Comparison of ENCODE assay signal across 18 cellular contexts in genomic region chr7:156127166-156128134, GRCh38.
"Had no signal": no experiment of that assay in that cellular context is flagged by ENCODE, and none has a peak within 500 bp of the region (broad histone marks: within the 10 kb centered on the region; RNA-seq: fewer than 3 reads in every experiment).

No MANE protein-coding gene starts in this region.

- H3K4me3 ChIP-seq: body of pancreas, pancreas, spleen, thoracic aorta, upper lobe of left lung had no signal

- H3K27me3 ChIP-seq: body of pancreas, neutrophil, pancreas, upper lobe of left lung had no signal

- H3K9me3 ChIP-seq: body of pancreas, neutrophil, pancreas, thoracic aorta, upper lobe of left lung had no signal

- H3K27ac ChIP-seq: body of pancreas, neutrophil, pancreas, spleen, thoracic aorta, upper lobe of left lung had no signal

- DNase-seq: activated CD4-positive, alpha-beta memory T cell treated with anti-CD3 and anti-CD28 coated beads, Interleukin-2, amount 10 ng/mL, durations not matched to agents 7 days and 5 days; activated CD4-positive, alpha-beta T cell treated with anti-CD3 and anti-CD28 coated beads for 36 hours; activated CD8-positive, alpha-beta memory T cell treated with anti-CD3 and anti-CD28 coated beads, Interleukin-2, amount 10 ng/mL, durations not matched to agents 7 days and 5 days; activated naive CD8-positive, alpha-beta T cell treated with anti-CD3 and anti-CD28 coated beads for 36 hours; amygdala; body of pancreas; effector memory CD8-positive, alpha-beta T cell; foreskin melanocyte; hypothalamus; kidney glomerular epithelial cell; naive thymus-derived CD8-positive, alpha-beta T cell; pancreas; spleen; stimulated activated naive B cell treated with anti-CD40 and anti-IgM and Interleukin-4, amounts not matched to agents 10 μg/mL and 1 μg/mL and 100 μg/mL, for 72 hours; upper lobe of left lung had no signal

- H3K27me3 Mint-ChIP-seq: activated CD4-positive, alpha-beta memory T cell treated with anti-CD3 and anti-CD28 coated beads, Interleukin-2, amount 10 ng/mL, durations not matched to agents 7 days and 5 days; activated CD8-positive, alpha-beta memory T cell treated with anti-CD3 and anti-CD28 coated beads, Interleukin-2, amount 10 ng/mL, durations not matched to agents 7 days and 5 days; activated naive CD8-positive, alpha-beta T cell treated with anti-CD3 and anti-CD28 coated beads for 36 hours; naive thymus-derived CD8-positive, alpha-beta T cell had no signal

- H3K36me3 Mint-ChIP-seq: activated CD8-positive, alpha-beta memory T cell treated with anti-CD3 and anti-CD28 coated beads, Interleukin-2, amount 10 ng/mL, durations not matched to agents 7 days and 5 days; activated naive CD8-positive, alpha-beta T cell treated with anti-CD3 and anti-CD28 coated beads for 36 hours; naive thymus-derived CD8-positive, alpha-beta T cell; stimulated activated naive B cell treated with anti-CD40 and anti-IgM and Interleukin-4, amounts not matched to agents 10 μg/mL and 1 μg/mL and 100 μg/mL, for 72 hours had no signal

- H3K27ac Mint-ChIP-seq: activated CD4-positive, alpha-beta memory T cell treated with anti-CD3 and anti-CD28 coated beads, Interleukin-2, amount 10 ng/mL, durations not matched to agents 7 days and 5 days; activated CD4-positive, alpha-beta T cell treated with anti-CD3 and anti-CD28 coated beads for 36 hours; activated CD8-positive, alpha-beta memory T cell treated with anti-CD3 and anti-CD28 coated beads, Interleukin-2, amount 10 ng/mL, durations not matched to agents 7 days and 5 days; activated naive CD8-positive, alpha-beta T cell treated with anti-CD3 and anti-CD28 coated beads for 36 hours; effector memory CD8-positive, alpha-beta T cell; stimulated activated naive B cell treated with anti-CD40 and anti-IgM and Interleukin-4, amounts not matched to agents 10 μg/mL and 1 μg/mL and 100 μg/mL, for 72 hours; WTC11 had no signal

- H3K4me1 ChIP-seq: body of pancreas, pancreas, spleen, upper lobe of left lung had no signal

- H3K4me3 Mint-ChIP-seq: activated CD4-positive, alpha-beta memory T cell treated with anti-CD3 and anti-CD28 coated beads, Interleukin-2, amount 10 ng/mL, durations not matched to agents 7 days and 5 days; activated CD4-positive, alpha-beta T cell treated with anti-CD3 and anti-CD28 coated beads for 36 hours; activated CD8-positive, alpha-beta memory T cell treated with anti-CD3 and anti-CD28 coated beads, Interleukin-2, amount 10 ng/mL, durations not matched to agents 7 days and 5 days; activated naive CD8-positive, alpha-beta T cell treated with anti-CD3 and anti-CD28 coated beads for 36 hours; effector memory CD8-positive, alpha-beta T cell; naive thymus-derived CD8-positive, alpha-beta T cell; stimulated activated naive B cell treated with anti-CD40 and anti-IgM and Interleukin-4, amounts not matched to agents 10 μg/mL and 1 μg/mL and 100 μg/mL, for 72 hours; WTC11 had no signal

- H3K9me3 Mint-ChIP-seq: activated CD4-positive, alpha-beta memory T cell treated with anti-CD3 and anti-CD28 coated beads, Interleukin-2, amount 10 ng/mL, durations not matched to agents 7 days and 5 days; activated naive CD8-positive, alpha-beta T cell treated with anti-CD3 and anti-CD28 coated beads for 36 hours; effector memory CD8-positive, alpha-beta T cell; naive thymus-derived CD8-positive, alpha-beta T cell had no signal

- H3K36me3 ChIP-seq: neutrophil, pancreas, spleen, thoracic aorta, upper lobe of left lung had no signal

- H3K4me1 Mint-ChIP-seq: activated CD4-positive, alpha-beta memory T cell treated with anti-CD3 and anti-CD28 coated beads, Interleukin-2, amount 10 ng/mL, durations not matched to agents 7 days and 5 days; activated CD4-positive, alpha-beta T cell treated with anti-CD3 and anti-CD28 coated beads for 36 hours; activated CD8-positive, alpha-beta memory T cell treated with anti-CD3 and anti-CD28 coated beads, Interleukin-2, amount 10 ng/mL, durations not matched to agents 7 days and 5 days; activated naive CD8-positive, alpha-beta T cell treated with anti-CD3 and anti-CD28 coated beads for 36 hours; naive thymus-derived CD8-positive, alpha-beta T cell; stimulated activated naive B cell treated with anti-CD40 and anti-IgM and Interleukin-4, amounts not matched to agents 10 μg/mL and 1 μg/mL and 100 μg/mL, for 72 hours; WTC11 had no signal
